In the genomic region with DNA sequence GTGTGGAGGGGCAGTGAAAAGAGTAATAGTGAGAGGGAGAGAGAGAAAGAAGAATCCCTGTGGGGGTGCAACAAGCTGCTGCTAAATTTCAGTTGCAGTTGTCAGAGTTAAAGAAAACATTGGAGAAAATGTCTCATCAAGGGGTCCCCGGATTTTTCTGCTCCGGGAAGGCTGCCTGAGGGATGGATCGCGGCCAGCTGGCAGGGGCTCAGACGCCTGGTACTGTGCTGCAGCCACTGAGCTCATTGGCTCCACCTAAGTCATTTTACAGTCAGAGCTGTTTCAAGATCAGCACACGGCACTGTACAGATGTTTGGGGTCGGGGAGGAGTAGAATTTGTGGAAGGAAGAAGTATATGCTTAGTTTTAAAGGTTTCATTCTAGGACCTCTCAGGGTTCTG, we compare ENCODE assay signal across 22 cellular contexts.
DNase-seq lines count a peak whose midpoint lies in the region; ATAC-seq and TF ChIP-seq lines count a peak whose summit lies in the region.
"Had no signal": no experiment of that assay in that cellular context is flagged by ENCODE, and none has a peak within 500 bp of the region (broad histone marks: within the 10 kb centered on the region; RNA-seq: fewer than 3 reads in every experiment).

No MANE protein-coding gene starts in this region.

- peak overlapping the region; percentile 58 for H3K27ac Mint-ChIP-seq in mesothelial cell of epicardium
- H3K27ac Mint-ChIP-seq: activated CD4-positive, alpha-beta memory T cell treated with anti-CD3 and anti-CD28 coated beads for 36 hours; activated naive CD4-positive, alpha-beta T cell treated with anti-CD3 and anti-CD28 coated beads, Interleukin-2, amount 10 ng/mL, durations not matched to agents 7 days and 5 days; activated T-cell treated with anti-CD3 and anti-CD28 coated beads, Interleukin-2, amount 50 U/mL, for 24 hours had no signal

- peak overlapping the region in 8 of 11 experiments; percentile 35 to 85 (median 73); a peak in 12 of 22 replicates for H3K4me2 ChIP-seq in BLaER1 treated with 17β-estradiol and CSF1 and Interleukin-3, amounts not matched to agents 10 nM and 100 nM

- H3K9ac ChIP-seq in BLaER1 treated with 17β-estradiol and CSF1 and Interleukin-3, amounts not matched to agents 10 nM and 100 nM: no peak overlapping the region

- no peaks in the 10 kb centered on the region for H3K36me3 ChIP-seq in BLaER1 treated with 17β-estradiol and CSF1 and Interleukin-3, amounts not matched to agents 10 nM and 100 nM
- no peaks in the 10 kb centered on the region for H3K36me3 ChIP-seq in MG63
- H3K36me3 ChIP-seq: left ventricle myocardium inferior, stomach, upper lobe of right lung had no signal

- no peaks in the 10 kb centered on the region for H3K27me3 Mint-ChIP-seq in mesothelial cell of epicardium (ENCODE audit: low read depth)
- H3K27me3 Mint-ChIP-seq: activated CD4-positive, alpha-beta memory T cell treated with anti-CD3 and anti-CD28 coated beads for 36 hours; activated T-cell treated with anti-CD3 and anti-CD28 coated beads, Interleukin-2, amount 50 U/mL, for 24 hours had no signal

- H3K36me3 Mint-ChIP-seq in mesothelial cell of epicardium: peaks cover 9% of the 10 kb centered on the region
- H3K36me3 Mint-ChIP-seq: activated CD4-positive, alpha-beta memory T cell treated with anti-CD3 and anti-CD28 coated beads for 36 hours; activated naive CD4-positive, alpha-beta T cell treated with anti-CD3 and anti-CD28 coated beads, Interleukin-2, amount 10 ng/mL, durations not matched to agents 7 days and 5 days had no signal

- peaks cover 33 to 91% (median 77%) of the 10 kb centered on the region in 10 experiments for H3K4me1 ChIP-seq in BLaER1 treated with 17β-estradiol and CSF1 and Interleukin-3, amounts not matched to agents 10 nM and 100 nM
- H3K4me1 ChIP-seq: left ventricle myocardium inferior, upper lobe of right lung had no signal

- ATAC-seq in GM21423 (IDR thresholded peaks at IDR 0.05; ENCODE audit: unreplicated experiment) (no peak), GM18858 (IDR thresholded peaks at IDR 0.05; ENCODE audit: unreplicated experiment) (no peak), HG02870 (IDR thresholded peaks at IDR 0.05; ENCODE audit: unreplicated experiment) (no peak)
- ATAC-seq: HCT116, sciatic nerve, upper lobe of right lung had no signal

- H3K4me3 Mint-ChIP-seq in mesothelial cell of epicardium: no peak overlapping the region
- H3K4me3 Mint-ChIP-seq: activated CD4-positive, alpha-beta memory T cell treated with anti-CD3 and anti-CD28 coated beads for 36 hours; activated naive CD4-positive, alpha-beta T cell treated with anti-CD3 and anti-CD28 coated beads, Interleukin-2, amount 10 ng/mL, durations not matched to agents 7 days and 5 days; activated T-cell treated with anti-CD3 and anti-CD28 coated beads, Interleukin-2, amount 50 U/mL, for 24 hours had no signal

- H3K27ac ChIP-seq in BLaER1 treated with 17β-estradiol and CSF1 and Interleukin-3, amounts not matched to agents 10 nM and 100 nM: no peak overlapping the region
- H3K27ac ChIP-seq: epithelial cell of prostate, left ventricle myocardium inferior, stomach, upper lobe of right lung, VCaP had no signal

- peak; percentile 57 for DNase-seq in MG63
- DNase-seq in brain pericyte (ENCODE audit: low read depth, low spot score): peak; percentile 64
- DNase-seq in mesothelial cell of epicardium (ENCODE audit: low spot score in 2 of 2, unreplicated experiment in 2 of 2): peak in 1 of 2 experiments; percentile 44
- no peak for DNase-seq in inferior parietal cortex (ENCODE audit: extremely low spot score)
- DNase-seq: activated CD4-positive, alpha-beta memory T cell treated with anti-CD3 and anti-CD28 coated beads for 36 hours; activated naive CD4-positive, alpha-beta T cell treated with anti-CD3 and anti-CD28 coated beads, Interleukin-2, amount 10 ng/mL, durations not matched to agents 7 days and 5 days; activated T-cell treated with anti-CD3 and anti-CD28 coated beads, Interleukin-2, amount 50 U/mL, for 24 hours; dermis blood vessel endothelial cell; Kasumi-1; left ventricle myocardium inferior; NCI-H1930; stimulated activated CD4-positive, alpha-beta T cell treated with anti-CD3 and anti-CD28 coated beads, Interleukin-2, amount 100 ng/mL, for 24 hours; stomach; upper lobe of right lung had no signal

- H3K9me3 ChIP-seq in BLaER1 treated with 17β-estradiol and CSF1 and Interleukin-3, amounts not matched to agents 10 nM and 100 nM (replicated peaks in 1 of 11): peaks cover under 1 to 8% (median 2%) of the 10 kb centered on the region in 11 experiments; a peak in 14 of 22 replicates
- H3K9me3 ChIP-seq in MG63: no peaks in the 10 kb centered on the region
- H3K9me3 ChIP-seq: upper lobe of right lung had no signal

- H3K9me3 Mint-ChIP-seq in mesothelial cell of epicardium: peaks cover 6% of the 10 kb centered on the region
- H3K9me3 Mint-ChIP-seq: activated CD4-positive, alpha-beta memory T cell treated with anti-CD3 and anti-CD28 coated beads for 36 hours; activated naive CD4-positive, alpha-beta T cell treated with anti-CD3 and anti-CD28 coated beads, Interleukin-2, amount 10 ng/mL, durations not matched to agents 7 days and 5 days; activated T-cell treated with anti-CD3 and anti-CD28 coated beads, Interleukin-2, amount 50 U/mL, for 24 hours had no signal

- H3K4me1 Mint-ChIP-seq in mesothelial cell of epicardium: peaks cover 16% of the 10 kb centered on the region

- H4K20me1 ChIP-seq in BLaER1 treated with 17β-estradiol and CSF1 and Interleukin-3, amounts not matched to agents 10 nM and 100 nM: no peaks in the 10 kb centered on the region

- no peak overlapping the region for H3K4me3 ChIP-seq in BLaER1 treated with 17β-estradiol and CSF1 and Interleukin-3, amounts not matched to agents 10 nM and 100 nM
- H3K4me3 ChIP-seq in MG63: no peak overlapping the region
- H3K4me3 ChIP-seq: left ventricle myocardium inferior, stomach, upper lobe of right lung had no signal

- TF ChIP-seq CTCF in mesothelial cell of epicardium (IDR thresholded peaks at IDR 0.05; ENCODE audit: unreplicated experiment): no peak

- H3K27me3 ChIP-seq in BLaER1 treated with 17β-estradiol and CSF1 and Interleukin-3, amounts not matched to agents 10 nM and 100 nM: no peaks in the 10 kb centered on the region
- no peaks in the 10 kb centered on the region for H3K27me3 ChIP-seq in MG63
- H3K27me3 ChIP-seq: stomach, upper lobe of right lung had no signal
